Comparison of ENCODE assay signal across 17 cellular contexts in the genomic region with DNA sequence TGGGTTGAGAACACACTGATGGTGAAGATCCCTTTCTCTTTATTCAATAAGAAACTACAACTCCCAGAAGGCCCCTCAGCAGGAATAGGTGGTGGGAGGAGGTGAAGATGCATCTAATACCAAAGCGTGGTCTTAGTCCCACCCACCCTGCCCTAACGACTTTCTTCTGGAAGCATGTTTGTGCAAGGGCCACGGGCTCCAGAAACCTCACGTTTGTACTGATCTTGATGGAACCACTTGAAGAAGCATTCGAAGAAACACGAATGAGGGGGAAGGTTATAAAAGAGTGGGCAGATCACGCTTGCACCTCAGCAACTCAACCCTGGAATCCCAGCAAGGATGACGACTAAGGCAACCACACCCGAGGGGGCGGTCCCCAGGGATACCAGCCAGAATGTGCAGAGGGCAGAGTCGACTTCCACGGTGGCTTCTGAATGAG. TPM values are rescaled to one million over a fixed set of nuclear protein-coding genes. Genes with fewer than 3 reads are reported as not detected.
A peak's percentile ranks its signal among the peaks of the same experiment; 100 is the strongest.
DNase-seq lines count a peak whose midpoint lies in the region; ATAC-seq, FAIRE-seq and TF ChIP-seq lines count a peak whose summit lies in the region.
"Had no signal": no experiment of that assay in that cellular context is flagged by ENCODE, and none has a peak within 500 bp of the region (broad histone marks: within the 10 kb centered on the region; RNA-seq: fewer than 3 reads in every experiment).

No MANE protein-coding gene starts in this region.

- H3K9me3 ChIP-seq in K562 (replicated peaks; ENCODE audit: control insufficient read depth, insufficient read depth, low read depth, low read length) (no peaks in the 10 kb centered on the region), iPS-18a (ENCODE audit: control insufficient read depth, low read depth, low read length) (no peaks in the 10 kb centered on the region), skeletal muscle satellite cell (replicated peaks; ENCODE audit: low read length) (no peaks in the 10 kb centered on the region)

- H2AFZ ChIP-seq in K562 (ENCODE audit: low read depth, low read length), result no peak overlapping the region

- H3K9me3 Mint-ChIP-seq in T-helper 2 cell treated with Interferon-gamma antibody and Interleukin-4, amounts not matched to agents 5 μg/mL and 100 μg/mL, for 36 hours, result peaks cover 2% of the 10 kb centered on the region

- TF ChIP-seq POLR2A in K562 (conservative IDR thresholded peaks at IDR 0.05), result no peak

- H3K27me3 ChIP-seq in K562 (ENCODE audit: control insufficient read depth in 2 of 2, insufficient read depth in 2 of 2, low read length in 2 of 2), result peaks cover 0 to 11% of the 10 kb centered on the region in 2 experiments; a peak in 3 of 5 replicates
- H3K27me3 ChIP-seq in iPS-18a (ENCODE audit: control insufficient read depth, insufficient read depth, low read length), result no peaks in the 10 kb centered on the region
- H3K27me3 ChIP-seq in skeletal muscle satellite cell (ENCODE audit: control insufficient read depth, insufficient read depth, low read length), result peaks cover 3% of the 10 kb centered on the region

- in situ Hi-C loops in K562 (cut with MboI), result no loop called here

- no TSS peak for BruUV-seq in K562 (replicated peaks; lab: Mats Ljungman, UMichigan)

- H3K27ac Mint-ChIP-seq in T-helper 2 cell treated with Interferon-gamma antibody and Interleukin-4, amounts not matched to agents 5 μg/mL and 100 μg/mL, for 36 hours, result no peak overlapping the region
- H3K27ac Mint-ChIP-seq: stimulated activated naive CD8-positive, alpha-beta T cell treated with anti-CD3 and anti-CD28 coated beads, Interleukin-15, amount 100 ng/mL, for 72 hours; T-helper 17 cell had no signal

- TF ChIP-seq EP300 in K562 (IDR thresholded peaks at IDR 0.05; ENCODE audit: low read length), result no peak

- no peak overlapping the region for H3K4me2 ChIP-seq in K562 (ENCODE audit: insufficient read depth, low read length)
- peak overlapping the region; percentile 39 for H3K4me2 ChIP-seq in skeletal muscle satellite cell (ENCODE audit: low read length)

- POLR2A ChIA-PET in K562 (lab: Yijun Ruan, JAX), result interaction anchor here (1.5 kb wide), 1 partner anchor 11 kb away, joined by 6 read pairs; a partner anchor contains a TSS

- H3K36me3 ChIP-seq in K562 (ENCODE audit: control insufficient read depth, insufficient read depth, low read length), result no peaks in the 10 kb centered on the region
- H3K36me3 ChIP-seq in iPS-18a (ENCODE audit: control insufficient read depth, low read depth, low read length), result no peaks in the 10 kb centered on the region
- no peaks in the 10 kb centered on the region for H3K36me3 ChIP-seq in skeletal muscle satellite cell (ENCODE audit: insufficient read depth, low read length)

- no peaks in the 10 kb centered on the region for H3K9me1 ChIP-seq in K562 (ENCODE audit: control insufficient read depth, insufficient read depth, low read length)

- FAIRE-seq in K562 (lab: Jason Lieb, UNC), result no peak

- TF ChIP-seq CTCF in K562 (IDR thresholded peaks at IDR 0.05 in 2 of 3, conservative IDR thresholded peaks at IDR 0.05 in 1 of 3; ENCODE audit: insufficient read depth in 2 of 3, low read depth in 1 of 3, low read length in 3 of 3), result no peak

- ATAC-seq in K562 (no peak), GM18858 (IDR thresholded peaks at IDR 0.05; ENCODE audit: unreplicated experiment) (no peak), HG02623 (IDR thresholded peaks at IDR 0.05; ENCODE audit: unreplicated experiment) (no peak)
- ATAC-seq: left ventricle myocardium superior; stimulated activated naive CD8-positive, alpha-beta T cell treated with anti-CD3 and anti-CD28 coated beads, Interleukin-15, amount 100 ng/mL, for 72 hours; T-helper 17 cell had no signal

- H3K27me3 Mint-ChIP-seq in T-helper 2 cell treated with Interferon-gamma antibody and Interleukin-4, amounts not matched to agents 5 μg/mL and 100 μg/mL, for 36 hours (ENCODE audit: low read depth), result peaks cover 42% of the 10 kb centered on the region
- H3K27me3 Mint-ChIP-seq: stimulated activated naive CD8-positive, alpha-beta T cell treated with anti-CD3 and anti-CD28 coated beads, Interleukin-15, amount 100 ng/mL, for 72 hours had no signal

- H3K36me3 Mint-ChIP-seq in T-helper 2 cell treated with Interferon-gamma antibody and Interleukin-4, amounts not matched to agents 5 μg/mL and 100 μg/mL, for 36 hours (ENCODE audit: low read depth), result no peaks in the 10 kb centered on the region

- no peak overlapping the region for H3K9ac ChIP-seq in K562 (ENCODE audit: insufficient read depth in 1 of 2, low read depth in 2 of 2, low read length in 2 of 2)
- H3K9ac ChIP-seq in iPS-18a (ENCODE audit: low read length), result peak overlapping the region; percentile 30
- no peak overlapping the region for H3K9ac ChIP-seq in skeletal muscle satellite cell (ENCODE audit: low read depth, low read length)

- H3K4me1 ChIP-seq in K562 (replicated peaks in 1 of 2; ENCODE audit: control insufficient read depth in 2 of 2, insufficient read depth in 2 of 2, low read length in 2 of 2), result no peaks in the 10 kb centered on the region; a peak in 1 of 5 replicates
- peaks cover 3% of the 10 kb centered on the region for H3K4me1 ChIP-seq in iPS-18a (ENCODE audit: control insufficient read depth, low read depth, low read length)
- peaks cover 19% of the 10 kb centered on the region for H3K4me1 ChIP-seq in skeletal muscle satellite cell (ENCODE audit: control insufficient read depth, insufficient read depth, low read length)

- 3% methylated on average over 12 of the region's 12 CpGs for WGBS in K562 (ENCODE audit: insufficient coverage, low coverage, missing lambda C conversion rate)

- intact Hi-C loops in K562 (cut with micrococcal nuclease), result no loop called here

- no peaks in the 10 kb centered on the region for H4K20me1 ChIP-seq in K562 (replicated peaks; ENCODE audit: control insufficient read depth, insufficient read depth, low read length)

- no peak overlapping the region for H3K27ac ChIP-seq in K562 (ENCODE audit: extremely low read depth, low read depth, low read length)
- H3K27ac ChIP-seq in iPS-18a (ENCODE audit: low read length), result no peak overlapping the region

- no peak for DNase-seq in T-helper 2 cell treated with Interferon-gamma antibody and Interleukin-4, amounts not matched to agents 5 μg/mL and 100 μg/mL, for 36 hours (ENCODE audit: low spot score)
- no peak for DNase-seq in T-helper 2 cell
- DNase-seq in K562 (ENCODE audit: extremely low read depth in 1 of 4, low spot score in 3 of 4), result no peak
- DNase-seq in SW480 (ENCODE audit: low spot score), result no peak
- DNase-seq: 8988T; activated CD4-positive, alpha-beta T cell treated with anti-CD3 and anti-CD28 coated beads for 1 hour; DMS53; left ventricle myocardium superior; NCI-H1694 treated with DMSO at 0.1 percent for 48 hours; NCI-H446 treated with DMSO at 0.1 percent for 48 hours; SHP77; stimulated activated naive CD8-positive, alpha-beta T cell treated with anti-CD3 and anti-CD28 coated beads, Interleukin-15, amount 100 ng/mL, for 72 hours; T-helper 17 cell had no signal

- H3K4me1 Mint-ChIP-seq in T-helper 2 cell treated with Interferon-gamma antibody and Interleukin-4, amounts not matched to agents 5 μg/mL and 100 μg/mL, for 36 hours (ENCODE audit: low read depth), result no peaks in the 10 kb centered on the region
- H3K4me1 Mint-ChIP-seq: stimulated activated naive CD8-positive, alpha-beta T cell treated with anti-CD3 and anti-CD28 coated beads, Interleukin-15, amount 100 ng/mL, for 72 hours; T-helper 17 cell had no signal

- H3K4me3 ChIP-seq in K562 (no peak overlapping the region), iPS-18a (ENCODE audit: low read length) (peak overlapping the region; percentile 74), skeletal muscle satellite cell (ENCODE audit: low read length) (no peak overlapping the region)

- CTCF ChIA-PET in K562 (lab: Yijun Ruan, JAX; ENCODE audit: low intra/inter-chr PET ratio), result no interaction called here

- H3K79me2 ChIP-seq in K562 (ENCODE audit: control insufficient read depth, insufficient read depth, low read length), result no peaks in the 10 kb centered on the region

- peak overlapping the region; percentile 16 for H3K4me3 Mint-ChIP-seq in T-helper 2 cell treated with Interferon-gamma antibody and Interleukin-4, amounts not matched to agents 5 μg/mL and 100 μg/mL, for 36 hours
- H3K4me3 Mint-ChIP-seq: stimulated activated naive CD8-positive, alpha-beta T cell treated with anti-CD3 and anti-CD28 coated beads, Interleukin-15, amount 100 ng/mL, for 72 hours; T-helper 17 cell had no signal

- TF ChIP-seq RAD21 in K562 (CRISPR knock-in tag; conservative IDR thresholded peaks at IDR 0.05 in 1 of 2, IDR thresholded peaks at IDR 0.05 in 1 of 2), result no peak

TF ChIP-seq in K562, 482 proteins besides CTCF, POLR2A, EP300 and RAD21:
- peak; percentile 42; the same call in 1 of the 2 replicates for TF ChIP-seq HCFC1 (IDR thresholded peaks at IDR 0.05; ENCODE audit: low read depth, low read length)
- TF ChIP-seq, protein P1, sequence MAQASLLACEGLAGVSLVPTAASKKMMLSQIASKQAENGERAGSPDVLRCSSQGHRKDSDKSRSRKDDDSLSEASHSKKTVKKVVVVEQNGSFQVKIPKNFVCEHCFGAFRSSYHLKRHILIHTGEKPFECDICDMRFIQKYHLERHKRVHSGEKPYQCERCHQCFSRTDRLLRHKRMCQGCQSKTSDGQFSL (CRISPR knock-in tag; IDR thresholded peaks at IDR 0.05), result no peak
- TF ChIP-seq, protein P1 (tag; IDR thresholded peaks at IDR 0.05), result no peak

RNA-seq across cellular contexts. Expression of a gene that starts 10.6 kb away (rescaled TPM):
- total RNA-seq in K562 (2011; cell fraction: chromatin; rRNA removed; ENCODE audit: low replicate concordance), result 51.3 and 204 TPM in 2 replicates
- total RNA-seq in K562 (2011; cell fraction: nucleolus; rRNA removed), result 32.4 and 39.9 TPM in 2 replicates
- total RNA-seq in K562 (2011; cell fraction: nucleoplasm; rRNA removed), result 91.8 and 163 TPM in 2 replicates
- total RNA-seq in K562 (2014; rRNA removed) (47.5 and 49.0 TPM in 2 replicates), K562 (2014; rRNA removed; fragmentation: Illumina TruSeq; extraction: Trizol) (50.5 and 61.9 TPM in 2 replicates), K562 (2015; rRNA removed; fragmentation: Illumina TruSeq; extraction: Trizol) (37.0 and 43.3 TPM in 2 replicates), K562 (2021) (50.2 and 57.8 TPM in 2 replicates)
- polyA plus RNA-seq in K562 (2011; rRNA removed) (84.8 and 95.3 TPM in 2 replicates), K562 (2014; fragmentation: Illumina TruSeq; extraction: Trizol) (37.4 and 42.2 TPM in 2 replicates), K562 (2014; fragmentation: Nextera tagmentation; extraction: Ambion mirVana) (10 to 100 TPM; 12.0 to 15.3 TPM), K562 (2014; rRNA removed) (32.6 and 39.1 TPM in 2 replicates)
- 16.1 and 25.6 TPM in 2 replicates for polyA plus RNA-seq in K562 (2011; cell fraction: cytosol; rRNA removed)
- polyA plus RNA-seq in K562 (2011; cell fraction: nucleus; rRNA removed), result 127 and 218 TPM in 2 replicates
- polyA plus RNA-seq in K562 (2012), result 23.8 and 37.6 TPM in 2 replicates
- 90.4 and 110 TPM in 2 replicates for polyA minus RNA-seq in K562 (2011; rRNA and poly(A)+ RNA removed)
- 23.6 and 34.6 TPM in 2 replicates for polyA minus RNA-seq in K562 (2011; cell fraction: cytosol; rRNA and poly(A)+ RNA removed)
- polyA minus RNA-seq in K562 (2011; cell fraction: nucleus; rRNA and poly(A)+ RNA removed), result 136 and 212 TPM in 2 replicates
- 55.3 and 72.8 TPM in 2 replicates for total RNA-seq in skeletal muscle satellite cell (2012; rRNA removed)
